13 cellular contexts compared by ENCODE assay signal in genomic region chr16:11004957-11005610, GRCh38.
DNase-seq lines count a peak whose midpoint lies in the region; ATAC-seq lines count a peak whose summit lies in the region.
"Had no signal": no experiment of that assay in that cellular context is flagged by ENCODE, and none has a peak within 500 bp of the region (broad histone marks: within the 10 kb centered on the region; RNA-seq: fewer than 3 reads in every experiment).

No MANE protein-coding gene starts in this region.

- no peaks in the 10 kb centered on the region for H3K27me3 Mint-ChIP-seq in stimulated activated naive CD8-positive, alpha-beta T cell treated with anti-CD3 and anti-CD28 coated beads, Interleukin-15, Interleukin-2, amounts not matched to agents 100 ng/mL and 50 ng/mL, for 24 hours
- no peaks in the 10 kb centered on the region for H3K27me3 Mint-ChIP-seq in stimulated activated naive CD8-positive, alpha-beta T cell treated with anti-CD3 and anti-CD28 coated beads, Interleukin-15, amount 100 ng/mL, for 72 hours
- H3K27me3 Mint-ChIP-seq: activated B cell treated with CpG ODN at 0.5 μM for 24 hours, memory B cell had no signal

- peak overlapping the region; percentile 14 for H3K27ac Mint-ChIP-seq in stimulated activated naive CD8-positive, alpha-beta T cell treated with anti-CD3 and anti-CD28 coated beads, Interleukin-15, Interleukin-2, amounts not matched to agents 100 ng/mL and 50 ng/mL, for 24 hours
- no peak overlapping the region for H3K27ac Mint-ChIP-seq in stimulated activated naive CD8-positive, alpha-beta T cell treated with anti-CD3 and anti-CD28 coated beads, Interleukin-15, amount 100 ng/mL, for 72 hours
- H3K27ac Mint-ChIP-seq: activated B cell treated with CpG ODN at 0.5 μM for 24 hours, memory B cell had no signal

- H3K36me3 Mint-ChIP-seq in stimulated activated naive CD8-positive, alpha-beta T cell treated with anti-CD3 and anti-CD28 coated beads, Interleukin-15, Interleukin-2, amounts not matched to agents 100 ng/mL and 50 ng/mL, for 24 hours (ENCODE audit: low read depth) = peaks cover 60% of the 10 kb centered on the region

- peaks cover 12% of the 10 kb centered on the region for H3K4me1 Mint-ChIP-seq in stimulated activated naive CD8-positive, alpha-beta T cell treated with anti-CD3 and anti-CD28 coated beads, Interleukin-15, Interleukin-2, amounts not matched to agents 100 ng/mL and 50 ng/mL, for 24 hours (ENCODE audit: low read depth)
- no peaks in the 10 kb centered on the region for H3K4me1 Mint-ChIP-seq in stimulated activated naive CD8-positive, alpha-beta T cell treated with anti-CD3 and anti-CD28 coated beads, Interleukin-15, amount 100 ng/mL, for 72 hours
- H3K4me1 Mint-ChIP-seq: activated B cell treated with CpG ODN at 0.5 μM for 24 hours, memory B cell had no signal

- no peak for DNase-seq in stimulated activated naive CD8-positive, alpha-beta T cell treated with anti-CD3 and anti-CD28 coated beads, Interleukin-15, amount 100 ng/mL, for 72 hours
- DNase-seq in astrocyte of the hippocampus (ENCODE audit: low read depth, low spot score) (peak; percentile 40), iris pigment epithelial cell (ENCODE audit: low read depth) (peak; percentile 84), islet precursor cell (no peak), SW480 (ENCODE audit: low spot score) (no peak), cerebellum (ENCODE audit: low spot score) (no peak)
- no peak for DNase-seq in effector CD4-positive, alpha-beta T cell
- DNase-seq: activated B cell treated with CpG ODN at 0.5 μM for 24 hours, activated gamma-delta T cell, GDM1, tibial artery had no signal

- ATAC-seq in stimulated activated naive CD8-positive, alpha-beta T cell treated with anti-CD3 and anti-CD28 coated beads, Interleukin-15, amount 100 ng/mL, for 72 hours = no peak

- no peak overlapping the region for H3K4me3 Mint-ChIP-seq in stimulated activated naive CD8-positive, alpha-beta T cell treated with anti-CD3 and anti-CD28 coated beads, Interleukin-15, Interleukin-2, amounts not matched to agents 100 ng/mL and 50 ng/mL, for 24 hours
- no peak overlapping the region for H3K4me3 Mint-ChIP-seq in stimulated activated naive CD8-positive, alpha-beta T cell treated with anti-CD3 and anti-CD28 coated beads, Interleukin-15, amount 100 ng/mL, for 72 hours
- H3K4me3 Mint-ChIP-seq: activated B cell treated with CpG ODN at 0.5 μM for 24 hours, memory B cell had no signal

- H3K9me3 Mint-ChIP-seq in stimulated activated naive CD8-positive, alpha-beta T cell treated with anti-CD3 and anti-CD28 coated beads, Interleukin-15, Interleukin-2, amounts not matched to agents 100 ng/mL and 50 ng/mL, for 24 hours = no peaks in the 10 kb centered on the region
- no peaks in the 10 kb centered on the region for H3K9me3 Mint-ChIP-seq in stimulated activated naive CD8-positive, alpha-beta T cell treated with anti-CD3 and anti-CD28 coated beads, Interleukin-15, amount 100 ng/mL, for 72 hours
- H3K9me3 Mint-ChIP-seq: activated B cell treated with CpG ODN at 0.5 μM for 24 hours, memory B cell had no signal

Comparison
In these comparisons a context has a peak if more than half of its experiments do, and no peak if none do; other contexts are left out.
1. DNase-seq: peak in astrocyte of the hippocampus (single experiment) and iris pigment epithelial cell (single experiment); none in stimulated activated naive CD8-positive, alpha-beta T cell treated with anti-CD3 and anti-CD28 coated beads, Interleukin-15, amount 100 ng/mL, for 72 hours (0 of 2), islet precursor cell (single experiment), effector CD4-positive, alpha-beta T cell (single experiment), SW480 (single experiment) and cerebellum (single experiment).